In the genomic region with DNA sequence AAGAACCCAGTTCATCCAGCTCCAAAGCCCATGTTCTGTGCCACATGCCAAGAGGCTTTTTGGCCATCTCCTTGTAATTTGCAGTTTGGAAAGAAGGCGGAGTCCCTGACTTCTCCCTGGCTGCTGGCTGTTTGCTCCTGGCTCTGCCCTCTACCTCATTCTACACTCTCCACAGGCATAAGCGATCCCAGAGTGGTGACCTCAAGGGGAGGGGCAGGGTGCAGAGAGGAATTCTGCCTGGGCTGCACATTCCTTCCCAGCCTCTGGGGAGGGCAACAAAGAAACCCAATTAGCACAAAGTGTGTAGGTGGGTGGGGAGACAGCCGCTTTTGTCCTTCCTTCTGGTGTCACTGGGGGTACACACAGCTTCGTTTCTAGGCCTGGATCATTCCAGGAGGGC, we compare ENCODE assay signal across 15 cellular contexts.
A peak's percentile ranks its signal among the peaks of the same experiment; 100 is the strongest.
DNase-seq lines count a peak whose midpoint lies in the region; ATAC-seq and TF ChIP-seq lines count a peak whose summit lies in the region.
"Had no signal": no experiment of that assay in that cellular context is flagged by ENCODE, and none has a peak within 500 bp of the region (broad histone marks: within the 10 kb centered on the region; RNA-seq: fewer than 3 reads in every experiment).

No MANE protein-coding gene starts in this region.

- H3K9me3 ChIP-seq in MG63 (no peaks in the 10 kb centered on the region), heart right ventricle (no peaks in the 10 kb centered on the region)
- H3K9me3 ChIP-seq: BLaER1 treated with 17β-estradiol and CSF1 and Interleukin-3, amounts not matched to agents 10 nM and 100 nM; ovary; vagina had no signal

- peak overlapping the region; percentile 59 to 85 (median 84) for H3K27ac Mint-ChIP-seq in nephron
- H3K27ac Mint-ChIP-seq: dendritic cell treated with granulocyte-macrophage colony-stimulating factor and Interleukin-4, amounts not matched to agents 40 ng/mL and 50 ng/mL, for 4 days had no signal

- ATAC-seq in heart right ventricle (peak; percentile 55 to 95 (median 79)), GM21381 (IDR thresholded peaks at IDR 0.05; ENCODE audit: unreplicated experiment) (no peak), GM18520 (IDR thresholded peaks at IDR 0.05; ENCODE audit: unreplicated experiment) (no peak)

- H3K4me1 Mint-ChIP-seq in nephron = peaks cover 32% of the 10 kb centered on the region

- H3K27ac ChIP-seq in heart right ventricle = peak overlapping the region in 2 of 10 donors; percentile 2 to 41
- H3K27ac ChIP-seq: BLaER1 treated with 17β-estradiol and CSF1 and Interleukin-3, amounts not matched to agents 10 nM and 100 nM; ovary; vagina had no signal

- WGBS in heart right ventricle, 2 donors = 39 to 48% methylated on average over 4 of the region's 4 CpGs

- H3K36me3 Mint-ChIP-seq in nephron (ENCODE audit: low read depth) = no peaks in the 10 kb centered on the region

- H3K27me3 ChIP-seq in MG63 = peaks cover 2% of the 10 kb centered on the region; the same call in 1 of the 2 replicates
- no peaks in the 10 kb centered on the region for H3K27me3 ChIP-seq in heart right ventricle
- H3K27me3 ChIP-seq: BLaER1 treated with 17β-estradiol and CSF1 and Interleukin-3, amounts not matched to agents 10 nM and 100 nM; ovary; vagina had no signal

- H3K4me1 ChIP-seq in heart right ventricle = peaks cover 9 to 35% (median 23%) of the 10 kb centered on the region in 9 donors

- H3K9me3 Mint-ChIP-seq in nephron = no peaks in the 10 kb centered on the region
- H3K9me3 Mint-ChIP-seq: dendritic cell treated with granulocyte-macrophage colony-stimulating factor and Interleukin-4, amounts not matched to agents 40 ng/mL and 50 ng/mL, for 4 days had no signal

- peaks cover 24% of the 10 kb centered on the region for H3K27me3 Mint-ChIP-seq in nephron (ENCODE audit: low read depth)

- H3K36me3 ChIP-seq in MG63 = no peaks in the 10 kb centered on the region
- H3K36me3 ChIP-seq in heart right ventricle = no peaks in the 10 kb centered on the region
- H3K36me3 ChIP-seq: BLaER1 treated with 17β-estradiol and CSF1 and Interleukin-3, amounts not matched to agents 10 nM and 100 nM; ovary; vagina had no signal

- H3K4me3 ChIP-seq in MG63 (no peak overlapping the region), heart right ventricle (no peak overlapping the region)
- H3K4me3 ChIP-seq: BLaER1 treated with 17β-estradiol and CSF1 and Interleukin-3, amounts not matched to agents 10 nM and 100 nM; ovary; vagina had no signal

- DNase-seq in COLO829 (ENCODE audit: low spot score) (peak; percentile 36), MG63 (peak; percentile 44), heart right ventricle (peak in 1 of 2 donors; percentile 40), COLO668 (lab: John Stamatoyannopoulos, UW; ENCODE audit: unreplicated experiment) (no peak)
- no peak for DNase-seq in central memory CD4-positive, alpha-beta T cell
- DNase-seq: activated CD4-positive, alpha-beta T cell treated with anti-CD3 and anti-CD28 coated beads for 1 hour; activated effector memory CD4-positive, alpha-beta T cell treated with anti-CD3 and anti-CD28 coated beads, Interleukin-2, amount 50 U/mL, for 16 hours; NCI-H2171 treated with DMSO at 0.1 percent for 48 hours had no signal

- TF ChIP-seq CTCF in heart right ventricle (IDR thresholded peaks at IDR 0.05) (no peak), nephron (IDR thresholded peaks at IDR 0.05; ENCODE audit: unreplicated experiment in 3 of 3) (no peak)

- intact Hi-C loops in heart right ventricle (cut with DNase I) = loop anchor here in 1 of 10 donors (10.0 kb wide), 1 partner anchor 351 kb away; no protein-coding TSS in a partner anchor

- no peak overlapping the region for H3K4me3 Mint-ChIP-seq in nephron
- H3K4me3 Mint-ChIP-seq: dendritic cell treated with granulocyte-macrophage colony-stimulating factor and Interleukin-4, amounts not matched to agents 40 ng/mL and 50 ng/mL, for 4 days had no signal

Comparison
In these comparisons a context has a peak if more than half of its experiments do, and no peak if none do; other contexts are left out.
1. DNase-seq: peak in COLO829 (single experiment) and MG63 (single experiment); none in COLO668 (single experiment) and central memory CD4-positive, alpha-beta T cell (single experiment).
2. ATAC-seq: peak in heart right ventricle (8 of 8); none in GM21381 (single experiment) and GM18520 (single experiment).